In genomic region chr18:32349728-32350395, GRCh38 we compare ENCODE assay signal across 10 cellular contexts.
DNase-seq lines count a peak whose midpoint lies in the region; ATAC-seq and TF ChIP-seq lines count a peak whose summit lies in the region.
"Had no signal": no experiment of that assay in that cellular context is flagged by ENCODE, and none has a peak within 500 bp of the region (broad histone marks: within the 10 kb centered on the region; RNA-seq: fewer than 3 reads in every experiment).

No MANE protein-coding gene starts in this region.

- no peak overlapping the region for H3K4me3 ChIP-seq in right lobe of liver
- no peak overlapping the region for H3K4me3 ChIP-seq in uterus
- no peak overlapping the region for H3K4me3 ChIP-seq in CD8-positive, alpha-beta memory T cell (ENCODE audit: low read length)

- H3K36me3 Mint-ChIP-seq in CD8-positive, alpha-beta memory T cell, result no peaks in the 10 kb centered on the region

- DNase-seq in NCI-H345 (lab: John Stamatoyannopoulos, UW), result peak; percentile 22
- no peak for DNase-seq in NCI-H345 treated with DMSO at 0.1 percent for 48 hours (lab: John Stamatoyannopoulos, UW; ENCODE audit: unreplicated experiment)
- DNase-seq in caudate nucleus (lab: John Stamatoyannopoulos, UW), result peak in 26 of 61 donors; percentile 6 to 56 (median 22)
- DNase-seq in right lobe of liver, result peak in 2 of 3 donors; percentile 49 to 61
- DNase-seq in uterus, result peak; percentile 73 to 84
- no peak for DNase-seq in CD8-positive, alpha-beta memory T cell
- DNase-seq in SK-N-DZ (ENCODE audit: low spot score), result no peak

- H3K4me3 Mint-ChIP-seq in CD8-positive, alpha-beta memory T cell, result no peak overlapping the region

- no peaks in the 10 kb centered on the region for H3K4me1 Mint-ChIP-seq in CD8-positive, alpha-beta memory T cell

- TF ChIP-seq CTCF in right lobe of liver (IDR thresholded peaks at IDR 0.05) (no peak), uterus (IDR thresholded peaks at IDR 0.05) (no peak)

- ATAC-seq in right lobe of liver (peak; percentile 39 to 90 (median 64)), HG03175 (IDR thresholded peaks at IDR 0.05; ENCODE audit: unreplicated experiment) (no peak)

- H3K27me3 Mint-ChIP-seq in CD8-positive, alpha-beta memory T cell, result peaks cover 0 to 4% of the 10 kb centered on the region in 2 donors

- intact Hi-C loops in right lobe of liver (cut with DNase I) (no loop called here), uterus (cut with DNase I; ENCODE audit: low total_unique reads) (no loop called here)

- TF ChIP-seq POLR2A in right lobe of liver (IDR thresholded peaks at IDR 0.05) (no peak), uterus (IDR thresholded peaks at IDR 0.05) (no peak)

- peaks cover 0 to 2% (median 0%) of the 10 kb centered on the region in 5 donors for H3K9me3 Mint-ChIP-seq in CD8-positive, alpha-beta memory T cell

- POLR2A ChIA-PET in CD8-positive, alpha-beta memory T cell (lab: Charles Lee), result no interaction called here

- H3K4me1 ChIP-seq in right lobe of liver (no peaks in the 10 kb centered on the region), uterus (peaks cover 0 to 4% of the 10 kb centered on the region in 2 donors)
- no peaks in the 10 kb centered on the region for H3K4me1 ChIP-seq in CD8-positive, alpha-beta memory T cell (ENCODE audit: insufficient read depth, low read length)

- H3K36me3 ChIP-seq in right lobe of liver, result no peaks in the 10 kb centered on the region
- H3K36me3 ChIP-seq in uterus, result no peaks in the 10 kb centered on the region
- H3K36me3 ChIP-seq in CD8-positive, alpha-beta memory T cell (ENCODE audit: insufficient read depth, low read length), result no peaks in the 10 kb centered on the region

- no peak overlapping the region for H3K27ac Mint-ChIP-seq in CD8-positive, alpha-beta memory T cell

- CTCF ChIA-PET in CD8-positive, alpha-beta memory T cell (lab: Charles Lee), result no interaction called here

- H3K27me3 ChIP-seq in right lobe of liver (no peaks in the 10 kb centered on the region), uterus (no peaks in the 10 kb centered on the region)
- no peaks in the 10 kb centered on the region for H3K27me3 ChIP-seq in CD8-positive, alpha-beta memory T cell (ENCODE audit: insufficient read depth, low read length, poor library complexity, severe bottlenecking)

- 28% methylated on average over 4 of the region's 4 CpGs for WGBS in right lobe of liver (ENCODE audit: insufficient coverage, low coverage, low lambda C conversion rate, missing lambda C conversion rate)

- H3K27ac ChIP-seq in caudate nucleus (ENCODE audit: low read depth, low read length) (peak overlapping the region; percentile 71), right lobe of liver (peak overlapping the region; percentile 27 to 48 (median 37)), uterus (peak overlapping the region; percentile 77 to 95)
- no peak overlapping the region for H3K27ac ChIP-seq in CD8-positive, alpha-beta memory T cell (ENCODE audit: low read depth, low read length)
- H3K27ac ChIP-seq: C4-2B, VCaP had no signal

- H3K9me3 ChIP-seq in right lobe of liver (no peaks in the 10 kb centered on the region), uterus (no peaks in the 10 kb centered on the region)
- no peaks in the 10 kb centered on the region for H3K9me3 ChIP-seq in CD8-positive, alpha-beta memory T cell (ENCODE audit: low read length)

Comparison
In these comparisons a context has a peak if more than half of its experiments do, and no peak if none do; other contexts are left out.
1. DNase-seq: peak in NCI-H345 (single experiment), right lobe of liver (2 of 3) and uterus (2 of 2); none in NCI-H345 treated with DMSO at 0.1 percent for 48 hours (single experiment), CD8-positive, alpha-beta memory T cell (0 of 5) and SK-N-DZ (single experiment).